ENCODE assay signal across 22 cellular contexts in the genomic region with DNA sequence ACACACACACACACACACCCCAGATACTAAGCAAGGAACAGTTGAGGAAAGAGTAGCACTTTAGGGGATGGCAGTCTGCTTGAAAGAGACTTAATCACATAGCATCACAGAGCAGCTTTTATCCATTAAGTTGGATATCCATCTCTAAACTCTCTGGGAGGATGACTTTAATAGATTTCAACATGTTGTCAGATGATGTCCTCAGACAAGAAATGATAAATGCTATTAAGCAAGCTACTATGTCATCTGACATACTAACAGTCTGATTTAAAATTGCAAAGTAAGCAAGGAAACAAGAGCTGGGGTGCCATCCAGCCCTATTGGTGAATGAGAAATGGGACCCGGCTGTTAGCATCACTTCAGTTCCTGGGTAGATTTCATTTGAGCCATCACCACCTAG.
A peak's percentile ranks its signal among the peaks of the same experiment; 100 is the strongest.
DNase-seq lines count a peak whose midpoint lies in the region; ATAC-seq, FAIRE-seq and TF ChIP-seq lines count a peak whose summit lies in the region.
"Had no signal": no experiment of that assay in that cellular context is flagged by ENCODE, and none has a peak within 500 bp of the region (broad histone marks: within the 10 kb centered on the region; RNA-seq: fewer than 3 reads in every experiment).

No MANE protein-coding gene starts in this region.

- no peak for ATAC-seq in CD8-positive, alpha-beta T cell
- ATAC-seq in GM12878: no peak
- ATAC-seq: heart right ventricle, left cardiac atrium had no signal

- no peak overlapping the region for H3K27ac ChIP-seq in CD8-positive, alpha-beta T cell (ENCODE audit: low read depth, low read length)
- no peak overlapping the region for H3K27ac ChIP-seq in GM12878 (ENCODE audit: control insufficient read depth, insufficient read depth)
- peak overlapping the region; percentile 48 for H3K27ac ChIP-seq in neural cell (ENCODE audit: low read length)
- H3K27ac ChIP-seq: adrenal gland, C4-2B, GM23248, heart right ventricle, SK-N-MC, suprapubic skin had no signal

- no peaks in the 10 kb centered on the region for H4K20me1 ChIP-seq in GM12878 (ENCODE audit: control insufficient read depth, insufficient read depth)
- no peaks in the 10 kb centered on the region for H4K20me1 ChIP-seq in neural cell (ENCODE audit: insufficient read depth)

- POLR2A ChIA-PET in CD8-positive, alpha-beta T cell (lab: Charles Lee): interaction anchor here (1.0 to 1.3 kb wide), 2 partner anchors 46 to 86 kb away, joined by 3 to 5 read pairs; no protein-coding TSS in a partner anchor
- POLR2A ChIA-PET in GM12878 (lab: Charles Lee): interaction anchor here (0.6 to 1.1 kb wide), 3 partner anchors 136 to 180 kb away, joined by 3 to 4 read pairs (median 3); no protein-coding TSS in a partner anchor

- H3K27me3 ChIP-seq in CD8-positive, alpha-beta T cell (ENCODE audit: insufficient read depth, low read length): no peaks in the 10 kb centered on the region
- H3K27me3 ChIP-seq in GM12878 (replicated peaks in 1 of 2; ENCODE audit: control insufficient read depth in 2 of 2, insufficient read depth in 2 of 2, low read length in 1 of 2) (no peaks in the 10 kb centered on the region), neural cell (ENCODE audit: insufficient read depth, low read depth, low read length) (no peaks in the 10 kb centered on the region)
- H3K27me3 ChIP-seq: adrenal gland, heart right ventricle, suprapubic skin had no signal

- BruUV-seq in GM12878 (replicated peaks; lab: Mats Ljungman, UMichigan): TSS peak; percentile 11

- H3K9me3 ChIP-seq in CD8-positive, alpha-beta T cell (ENCODE audit: low read length): no peaks in the 10 kb centered on the region
- peaks cover 3% of the 10 kb centered on the region; the same call in 2 of the 3 replicates for H3K9me3 ChIP-seq in GM12878 (replicated peaks; ENCODE audit: control insufficient read depth, insufficient read depth, low read length)
- no peaks in the 10 kb centered on the region for H3K9me3 ChIP-seq in neural cell (ENCODE audit: low read length)
- H3K9me3 ChIP-seq: adrenal gland, heart right ventricle, suprapubic skin had no signal

- H3K4me2 ChIP-seq in GM12878 (ENCODE audit: control insufficient read depth, insufficient read depth) (no peak overlapping the region), neural cell (ENCODE audit: low read length) (no peak overlapping the region)
- H3K4me2 ChIP-seq: smooth muscle cell had no signal

- H3K4me1 ChIP-seq in CD8-positive, alpha-beta T cell (ENCODE audit: insufficient read depth, low read length): peaks cover 30% of the 10 kb centered on the region
- H3K4me1 ChIP-seq in GM12878 (ENCODE audit: control insufficient read depth, insufficient read depth, low read length): no peaks in the 10 kb centered on the region
- H3K4me1 ChIP-seq: suprapubic skin had no signal

- no peaks in the 10 kb centered on the region for H3K9me2 ChIP-seq in neural cell (ENCODE audit: insufficient read depth, low read length)

- H3K27me3 Mint-ChIP-seq in activated T-cell treated with anti-CD3 and anti-CD28 coated beads, Interleukin-2, amount 50 U/mL, for 24 hours: no peaks in the 10 kb centered on the region
- H3K27me3 Mint-ChIP-seq in CD8-positive, alpha-beta T cell (ENCODE audit: low read depth): no peaks in the 10 kb centered on the region
- no peaks in the 10 kb centered on the region for H3K27me3 Mint-ChIP-seq in chondrocyte (ENCODE audit: low read depth)
- H3K27me3 Mint-ChIP-seq: brain had no signal

- RAD21 ChIA-PET in GM12878 (lab: Charles Lee; ENCODE audit: unreplicated experiment): interaction anchor here (1.2 to 3.1 kb wide), 6 partner anchors 9 to 187 kb away, joined by 3 to 10 read pairs (median 4); no protein-coding TSS in a partner anchor

- H3K79me2 ChIP-seq in GM12878 (ENCODE audit: control insufficient read depth, insufficient read depth, low read length) (peaks cover 11% of the 10 kb centered on the region), neural cell (replicated peaks; ENCODE audit: insufficient read depth, low read length) (peaks cover 11% of the 10 kb centered on the region)

- FAIRE-seq in GM12878 (lab: Jason Lieb, UNC): no peak

- H3K4me1 Mint-ChIP-seq in activated T-cell treated with anti-CD3 and anti-CD28 coated beads, Interleukin-2, amount 50 U/mL, for 24 hours (ENCODE audit: low read depth): peaks cover 69% of the 10 kb centered on the region
- peaks cover 65% of the 10 kb centered on the region for H3K4me1 Mint-ChIP-seq in CD8-positive, alpha-beta T cell (ENCODE audit: low read depth)
- no peaks in the 10 kb centered on the region for H3K4me1 Mint-ChIP-seq in chondrocyte (ENCODE audit: low read depth)

- H3K9me3 Mint-ChIP-seq in activated T-cell treated with anti-CD3 and anti-CD28 coated beads, Interleukin-2, amount 50 U/mL, for 24 hours: no peaks in the 10 kb centered on the region
- no peaks in the 10 kb centered on the region for H3K9me3 Mint-ChIP-seq in CD8-positive, alpha-beta T cell
- no peaks in the 10 kb centered on the region for H3K9me3 Mint-ChIP-seq in chondrocyte (ENCODE audit: low read depth)
- H3K9me3 Mint-ChIP-seq: brain had no signal

- CTCF ChIA-PET in CD8-positive, alpha-beta T cell (lab: Charles Lee): interaction anchor here (2.0 kb wide), 1 partner anchor 94 kb away, joined by 6 read pairs; no protein-coding TSS in a partner anchor
- CTCF ChIA-PET in GM12878 (lab: Yijun Ruan, JAX): interaction anchor here (1.1 to 6.6 kb wide), 5 partner anchors 10 to 211 kb away, joined by 3 to 42 read pairs (median 3); no protein-coding TSS in a partner anchor

- intact Hi-C loops in CD8-positive, alpha-beta T cell (cut with DNase I, micrococcal nuclease): loop anchor here (5.0 to 10.0 kb wide), 4 partner anchors 61 to 757 kb away; partner anchors contain the start of genes DPH3 (in 1 of the 2) and OXNAD1 (in 1 of the 2)
- intact Hi-C loops in GM12878 (cut with micrococcal nuclease; ENCODE audit: unreplicated experiment): loop anchor here (5.0 kb wide), 1 partner anchor 94 kb away; no protein-coding TSS in a partner anchor

- 100% methylated on average over 1 of the region's 1 CpG for WGBS in GM12878 (ENCODE audit: insufficient coverage, insufficient replicate concordance, low lambda C conversion rate, missing lambda C conversion rate)

- H3K9ac ChIP-seq in GM12878 (ENCODE audit: control insufficient read depth, insufficient read depth, low read length) (no peak overlapping the region), neural cell (ENCODE audit: low read length) (no peak overlapping the region)
- H3K9ac ChIP-seq: GM23248 had no signal

- peaks cover 40% of the 10 kb centered on the region for H3K36me3 Mint-ChIP-seq in activated T-cell treated with anti-CD3 and anti-CD28 coated beads, Interleukin-2, amount 50 U/mL, for 24 hours (ENCODE audit: low read depth)
- H3K36me3 Mint-ChIP-seq in CD8-positive, alpha-beta T cell: peaks cover 49% of the 10 kb centered on the region
- no peaks in the 10 kb centered on the region for H3K36me3 Mint-ChIP-seq in chondrocyte (ENCODE audit: low read depth)

- H3K27ac Mint-ChIP-seq in activated T-cell treated with anti-CD3 and anti-CD28 coated beads, Interleukin-2, amount 50 U/mL, for 24 hours: peak overlapping the region; percentile 55
- peak overlapping the region; percentile 76 for H3K27ac Mint-ChIP-seq in CD8-positive, alpha-beta T cell
- H3K27ac Mint-ChIP-seq in chondrocyte (ENCODE audit: unreplicated experiment): no peak overlapping the region

- SMC1A ChIA-PET in GM12878 (lab: Charles Lee; ENCODE audit: uncharacterized antibody, unreplicated experiment): interaction anchor here (0.9 to 6.0 kb wide), 13 partner anchors 11 to 416 kb away, joined by 3 to 51 read pairs (median 4); no protein-coding TSS in a partner anchor

- H2AFZ ChIP-seq in GM12878 (ENCODE audit: control insufficient read depth, low read depth, low read length): no peak overlapping the region
- no peak overlapping the region for H2AFZ ChIP-seq in neural cell (ENCODE audit: low read depth, low read length)
- H2AFZ ChIP-seq: GM23248 had no signal

- H3K4me3 Mint-ChIP-seq in activated T-cell treated with anti-CD3 and anti-CD28 coated beads, Interleukin-2, amount 50 U/mL, for 24 hours: no peak overlapping the region
- no peak overlapping the region for H3K4me3 Mint-ChIP-seq in CD8-positive, alpha-beta T cell
- no peak overlapping the region for H3K4me3 Mint-ChIP-seq in chondrocyte (ENCODE audit: unreplicated experiment)
- H3K4me3 Mint-ChIP-seq: brain had no signal

- TF ChIP-seq RAD21 in GM12878 (IDR thresholded peaks at IDR 0.05; ENCODE audit: insufficient read depth, low read depth, low read length): no peak
- TF ChIP-seq RAD21 in neural cell (conservative IDR thresholded peaks at IDR 0.05): no peak

- no peak for TF ChIP-seq POLR2A in GM12878 (IDR thresholded peaks at IDR 0.05; ENCODE audit: low read depth, low read length)

- H3F3A ChIP-seq in neural cell (ENCODE audit: insufficient read depth, low read length, poor library complexity, severe bottlenecking): no peaks in the 10 kb centered on the region

- DNase-seq in activated T-cell treated with anti-CD3 and anti-CD28 coated beads, Interleukin-2, amount 50 U/mL, for 24 hours: no peak
- no peak for DNase-seq in activated T-cell treated with anti-CD3 and anti-CD28 coated beads, Interleukin-2, amount 50 U/mL, for 1 hour
- DNase-seq in CD8-positive, alpha-beta T cell: no peak
- no peak for DNase-seq in GM12878 (ENCODE audit: low read depth, low spot score)
- DNase-seq in NCI-H526 (lab: John Stamatoyannopoulos, UW): no peak
- no peak for DNase-seq in chondrocyte (ENCODE audit: low spot score)
- DNase-seq: adrenal gland, DMS153, GM23248, heart right ventricle, left cardiac atrium, NCI-H1105 treated with DMSO at 0.1 percent for 48 hours, NCI-H2029 treated with DMSO at 0.1 percent for 48 hours, NCI-H226, NCI-H748 treated with DMSO at 0.1 percent for 48 hours, T-helper 9 cell had no signal

- no peak overlapping the region for H3K4me3 ChIP-seq in CD8-positive, alpha-beta T cell (ENCODE audit: low read depth, low read length)
- H3K4me3 ChIP-seq in GM12878 (no peak overlapping the region), neural cell (ENCODE audit: low read length) (no peak overlapping the region)
- H3K4me3 ChIP-seq: adrenal gland, GM23248, heart right ventricle, SK-N-MC, smooth muscle cell, suprapubic skin had no signal

- no peak for TF ChIP-seq CTCF in CD8-positive, alpha-beta T cell (IDR thresholded peaks at IDR 0.05)
- no peak for TF ChIP-seq CTCF in GM12878 (IDR thresholded peaks at IDR 0.05 in 2 of 3, conservative IDR thresholded peaks at IDR 0.05 in 1 of 3; ENCODE audit: control insufficient read depth in 2 of 3, extremely low read depth in 1 of 3, insufficient read depth in 1 of 3, low read depth in 3 of 3, low read length in 3 of 3)
- TF ChIP-seq CTCF in neural cell (IDR thresholded peaks at IDR 0.05; ENCODE audit: poor library complexity, severe bottlenecking): no peak
- no peak for TF ChIP-seq CTCF in chondrocyte (IDR thresholded peaks at IDR 0.05)

- in situ Hi-C loops in GM12878 (cut with MboI): no loop called here

- TF ChIP-seq EP300 in GM12878 (IDR thresholded peaks at IDR 0.05; ENCODE audit: borderline replicate concordance in 1 of 2, control insufficient read depth in 1 of 2, low read depth in 2 of 2, low read length in 2 of 2) (no peak), neural cell (conservative IDR thresholded peaks at IDR 0.05; ENCODE audit: poor library complexity, severe bottlenecking) (peak; percentile 61)

- H3K36me3 ChIP-seq in CD8-positive, alpha-beta T cell (ENCODE audit: insufficient read depth, low read length): no peaks in the 10 kb centered on the region
- H3K36me3 ChIP-seq in GM12878 (ENCODE audit: control insufficient read depth in 2 of 2, insufficient read depth in 2 of 2, low read length in 1 of 2): peaks cover 3 to 13% of the 10 kb centered on the region in 2 experiments
- no peaks in the 10 kb centered on the region for H3K36me3 ChIP-seq in neural cell (ENCODE audit: insufficient read depth, low read length)
- H3K36me3 ChIP-seq: adrenal gland, suprapubic skin had no signal
